8 cellular contexts compared by ENCODE assay signal in the genomic region with DNA sequence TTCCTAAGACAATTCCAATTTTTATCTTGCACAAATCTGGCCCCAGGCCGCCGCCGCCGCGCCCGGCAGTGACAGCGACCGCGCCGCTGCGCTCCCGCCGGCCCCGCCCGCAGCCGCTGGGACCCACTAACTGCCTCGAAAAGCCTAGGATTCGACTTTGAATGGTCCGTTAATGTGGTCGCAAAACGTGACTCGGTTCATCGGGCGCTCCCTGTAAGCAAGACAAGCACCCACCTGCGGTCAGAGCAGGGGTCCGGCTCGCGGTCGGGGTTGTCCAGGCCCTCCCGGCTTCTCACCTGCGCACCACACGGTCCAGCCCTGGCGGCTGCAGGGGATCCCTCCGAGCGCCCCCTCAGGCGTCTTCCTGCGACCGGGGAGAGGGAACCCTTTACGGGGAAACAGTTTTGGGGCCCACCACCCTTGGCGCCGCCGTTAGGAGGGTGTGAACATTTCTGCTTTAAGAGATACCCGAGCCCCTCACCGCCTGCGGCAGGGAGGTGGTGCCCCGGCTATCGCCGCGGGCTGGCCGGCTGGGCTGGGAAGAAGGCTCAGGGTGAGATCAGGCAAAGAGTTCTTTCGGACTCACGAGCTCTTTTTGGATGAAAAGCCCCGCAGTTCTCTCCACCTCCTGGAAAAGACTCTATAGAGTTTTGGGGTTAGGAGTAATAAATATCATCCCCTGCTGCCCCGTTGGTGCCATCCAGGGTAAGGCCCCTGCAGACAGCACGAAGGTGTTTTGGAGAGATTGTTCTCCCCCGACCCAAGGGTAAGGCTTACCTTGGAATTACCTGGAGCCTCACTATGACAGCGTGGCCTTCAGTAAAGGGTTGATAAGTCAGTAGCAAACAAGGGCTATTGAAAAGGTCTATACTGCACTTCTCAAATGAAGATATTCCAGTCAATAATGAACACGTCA. TPM values are rescaled to one million over a fixed set of nuclear protein-coding genes. Genes with fewer than 3 reads are reported as not detected.
A peak's percentile ranks its signal among the peaks of the same experiment; 100 is the strongest.
DNase-seq lines count a peak whose midpoint lies in the region; ATAC-seq, FAIRE-seq and TF ChIP-seq lines count a peak whose summit lies in the region.

No MANE protein-coding gene starts in this region.

- peak overlapping the region; percentile 69 to 81 (median 78) for H3K4me3 Mint-ChIP-seq in brain

- 44% methylated on average over 32 of the region's 58 CpGs for WGBS in HepG2 (ENCODE audit: low lambda C conversion rate)
- 4% methylated on average over 58 of the region's 58 CpGs for WGBS in urinary bladder
- 6% methylated on average over 12 to 58 of the region's 58 CpGs for WGBS in transverse colon (ENCODE audit: low coverage in 1 of 2), 2 donors

- in situ Hi-C loops in HepG2 (cut with HindIII; ENCODE audit: extremely low pct_ligation_motif_present, low pct_unique_long_range_greater_than_20kb) (no loop called here), transverse colon (cut with MboI; ENCODE audit: low pct_ligation_motif_present in 1 of 4, low pct_unique_long_range_greater_than_20kb in 1 of 4, low sequenced_read_pairs in 3 of 4) (loop anchor here in 1 of 4 donors (25.0 kb wide), 1 partner anchor 157 kb away; a partner anchor contains a TSS)

- H3K27ac ChIP-seq in HepG2 (ENCODE audit: extremely low read length, insufficient read depth, low read length) (no peak overlapping the region), urinary bladder (ENCODE audit: low read depth) (no peak overlapping the region), transverse colon (no peak overlapping the region)

- H3K27me3 Mint-ChIP-seq in brain: peaks cover 33% of the 10 kb centered on the region

- H2AFZ ChIP-seq in HepG2 (ENCODE audit: low read length): no peak overlapping the region

- peaks cover 0 to 13% of the 10 kb centered on the region in 2 experiments; a peak in 1 of 5 replicates for H3K27me3 ChIP-seq in HepG2 (ENCODE audit: control insufficient read depth in 1 of 2, insufficient read depth in 2 of 2, low read length in 2 of 2)
- peaks cover 71% of the 10 kb centered on the region for H3K27me3 ChIP-seq in transverse colon

- H3K9ac ChIP-seq in HepG2 (ENCODE audit: insufficient read depth, low read depth, low read length): no peak overlapping the region

- no peaks in the 10 kb centered on the region for H3K9me3 ChIP-seq in HepG2 (ENCODE audit: low read length)
- no peaks in the 10 kb centered on the region for H3K9me3 ChIP-seq in transverse colon

- H3K4me2 ChIP-seq in HepG2 (ENCODE audit: low read depth, low read length): peak overlapping the region; percentile 74

- CTCF ChIA-PET in HepG2 (lab: Yijun Ruan, JAX; ENCODE audit: low intra/inter-chr PET ratio, low total read pairs): no interaction called here

- peak overlapping the region in 1 of 5 experiments; percentile 54 for H3K27ac Mint-ChIP-seq in brain

- TF ChIP-seq RAD21 in HepG2 (CRISPR knock-in tag; IDR thresholded peaks at IDR 0.05): no peak

- H3K36me3 Mint-ChIP-seq in brain: no peaks in the 10 kb centered on the region

- H3K79me2 ChIP-seq in HepG2 (ENCODE audit: insufficient read depth, low read length): no peaks in the 10 kb centered on the region

- POLR2A ChIA-PET in HepG2 (lab: Yijun Ruan, JAX): no interaction called here

- TF ChIP-seq POLR2A in HepG2 (IDR thresholded peaks at IDR 0.05; ENCODE audit: insufficient read depth in 1 of 2, low read depth in 2 of 2, low read length in 2 of 2): no peak
- no peak for TF ChIP-seq POLR2A in transverse colon (IDR thresholded peaks at IDR 0.05)

- FAIRE-seq in HepG2 (lab: Jason Lieb, UNC): no peak

- no peaks in the 10 kb centered on the region for H4K20me1 ChIP-seq in HepG2 (ENCODE audit: insufficient read depth, low read length)

- H3K4me3 ChIP-seq in HepG2 (replicated peaks in 1 of 3; ENCODE audit: insufficient read depth in 1 of 3, low read depth in 2 of 3, low read length in 3 of 3) (peak overlapping the region; percentile 26 to 65 (median 54); a peak in 5 of 6 replicates), urinary bladder (ENCODE audit: low read depth, low read length) (peak overlapping the region; percentile 7), transverse colon (peak overlapping the region in 2 of 4 donors; percentile 23 to 44)

- H3K4me1 Mint-ChIP-seq in brain: no peaks in the 10 kb centered on the region

- ATAC-seq in HepG2 (peak; percentile 93), HG02798 (IDR thresholded peaks at IDR 0.05; ENCODE audit: poor library complexity, unreplicated experiment) (no peak)

- no peaks in the 10 kb centered on the region for H3K36me3 ChIP-seq in HepG2 (replicated peaks in 1 of 2; ENCODE audit: control insufficient read depth in 1 of 2, insufficient read depth in 2 of 2, low read length in 2 of 2)
- H3K36me3 ChIP-seq in urinary bladder (ENCODE audit: insufficient read depth): no peaks in the 10 kb centered on the region
- H3K36me3 ChIP-seq in transverse colon: no peaks in the 10 kb centered on the region

- intact Hi-C loops in HepG2 (cut with micrococcal nuclease; ENCODE audit: unreplicated experiment) (no loop called here), transverse colon (cut with DNase I; ENCODE audit: low total_unique reads) (no loop called here)

- H3K4me1 ChIP-seq in HepG2 (ENCODE audit: insufficient read depth, low read length): peaks cover 6% of the 10 kb centered on the region
- H3K4me1 ChIP-seq in urinary bladder (ENCODE audit: insufficient read depth): no peaks in the 10 kb centered on the region
- H3K4me1 ChIP-seq in transverse colon: peaks cover 0 to 13% (median 8%) of the 10 kb centered on the region in 4 donors

- TF ChIP-seq EP300 in HepG2 (IDR thresholded peaks at IDR 0.05; ENCODE audit: low read depth in 2 of 2, low read length in 2 of 2) (no peak), HepG2 (CRISPR knock-in tag; IDR thresholded peaks at IDR 0.05; ENCODE audit: borderline replicate concordance) (no peak), transverse colon (IDR thresholded peaks at IDR 0.05; ENCODE audit: low read depth) (no peak)

- no TSS peak for BruUV-seq in HepG2 (replicated peaks; lab: Mats Ljungman, UMichigan)

- peak; percentile 17 for DNase-seq in Daoy (ENCODE audit: low read depth)
- peak; percentile 64 to 82 for DNase-seq in NCI-H524 (lab: John Stamatoyannopoulos, UW)
- peak; percentile 43 for DNase-seq in HepG2 (ENCODE audit: low spot score)
- no peak for DNase-seq in effector CD4-positive, alpha-beta T cell
- no peak for DNase-seq in transverse colon

- peaks cover 0 to 4% (median 0%) of the 10 kb centered on the region in 5 experiments for H3K9me3 Mint-ChIP-seq in brain

- TF ChIP-seq CTCF in brain (conservative IDR thresholded peaks at IDR 0.05): peak in 1 of 2 experiments; percentile 24
- no peak for TF ChIP-seq CTCF in HepG2 (CRISPR knock-in tag; IDR thresholded peaks at IDR 0.05)
- no peak for TF ChIP-seq CTCF in transverse colon (IDR thresholded peaks at IDR 0.05)

RNA-seq across cellular contexts. Expression of a gene that starts 13.6 kb away (rescaled TPM):
- total RNA-seq in Daoy (2014; rRNA removed; shearing (Covaris generic)): 4.1 and 5.4 TPM in 2 replicates
- polyA plus RNA-seq in brain (ENCODE audit: insufficient read depth, low read depth, low replicate concordance) (23.0 TPM), HepG2 (2011; rRNA removed) (2.4 and 2.9 TPM in 2 replicates), urinary bladder (21.5 TPM)
- total RNA-seq in HepG2 (2016; rRNA removed; fragmentation: Illumina TruSeq; extraction: Trizol) (2.2 and 3.0 TPM in 2 replicates), urinary bladder (11.2 TPM), transverse colon (10 to 100 TPM; 11.6 to 15.7 (median 12.5) TPM)
- 0.40 and 0.79 TPM in 2 replicates for total RNA-seq in HepG2 (2016; cell fraction: cytosol; rRNA removed; fragmentation: Illumina TruSeq; extraction: Trizol; ENCODE audit: low read depth)
- 1.9 and 2.6 TPM in 2 replicates for total RNA-seq in HepG2 (2016; cell fraction: insoluble cytoplasmic fraction; rRNA removed; fragmentation: Illumina TruSeq; extraction: Trizol)
- 1.6 and 1.8 TPM in 2 replicates for total RNA-seq in HepG2 (2016; cell fraction: membrane; rRNA removed; fragmentation: Illumina TruSeq; extraction: Trizol)
- 3.4 and 3.8 TPM in 2 replicates for total RNA-seq in HepG2 (2016; cell fraction: nucleus; rRNA removed; fragmentation: Illumina TruSeq; extraction: Trizol)
- 1.2 and 1.3 TPM in 2 replicates for polyA plus RNA-seq in HepG2 (2011; cell fraction: cytosol; rRNA removed)
- 4.7 and 5.1 TPM in 2 replicates for polyA plus RNA-seq in HepG2 (2011; cell fraction: nucleus; rRNA removed)
- polyA plus RNA-seq in HepG2 (2012): 2.9 and 4.3 TPM in 2 replicates
- 0.14 and 0.19 TPM in 2 replicates for polyA plus RNA-seq in HepG2 (2016; cell fraction: cytosol; fragmentation: Illumina TruSeq; extraction: Trizol; ENCODE audit: low read depth)
- polyA plus RNA-seq in HepG2 (2016; cell fraction: insoluble cytoplasmic fraction; fragmentation: Illumina TruSeq; extraction: Trizol; ENCODE audit: low read depth): 2.9 and 3.1 TPM in 2 replicates
- 0.69 and 0.73 TPM in 2 replicates for polyA plus RNA-seq in HepG2 (2016; cell fraction: membrane; fragmentation: Illumina TruSeq; extraction: Trizol; ENCODE audit: low read depth)
- 6.6 and 7.8 TPM in 2 replicates for polyA plus RNA-seq in HepG2 (2016; cell fraction: nucleus; fragmentation: Illumina TruSeq; extraction: Trizol; ENCODE audit: insufficient read depth, low read depth)
- polyA minus RNA-seq in HepG2 (2011; rRNA and poly(A)+ RNA removed; ENCODE audit: low replicate concordance): 4.0 and 8.3 TPM in 2 replicates
- 1.7 and 1.9 TPM in 2 replicates for polyA minus RNA-seq in HepG2 (2011; cell fraction: cytosol; rRNA and poly(A)+ RNA removed)
- polyA minus RNA-seq in HepG2 (2011; cell fraction: nucleus; rRNA and poly(A)+ RNA removed): 2.8 and 3.6 TPM in 2 replicates

RNA-seq across cellular contexts. Expression of a gene that starts 47.2 kb away (rescaled TPM):
- 0.40 and 0.57 TPM in 2 replicates for total RNA-seq in Daoy (2014; rRNA removed; shearing (Covaris generic))
- polyA plus RNA-seq in brain (ENCODE audit: insufficient read depth, low read depth, low replicate concordance): 4.1 TPM
- total RNA-seq in HepG2 (2016; rRNA removed; fragmentation: Illumina TruSeq; extraction: Trizol): not detected in 2 replicates
- total RNA-seq in HepG2 (2016; cell fraction: cytosol; rRNA removed; fragmentation: Illumina TruSeq; extraction: Trizol; ENCODE audit: low read depth): not detected in 2 replicates
- total RNA-seq in HepG2 (2016; cell fraction: insoluble cytoplasmic fraction; rRNA removed; fragmentation: Illumina TruSeq; extraction: Trizol): not detected in 2 replicates
- total RNA-seq in HepG2 (2016; cell fraction: membrane; rRNA removed; fragmentation: Illumina TruSeq; extraction: Trizol): not detected in 2 replicates
- total RNA-seq in HepG2 (2016; cell fraction: nucleus; rRNA removed; fragmentation: Illumina TruSeq; extraction: Trizol): not detected in 2 replicates
- polyA plus RNA-seq in HepG2 (2011; rRNA removed): not detected in 2 replicates
- not detected in 2 replicates for polyA plus RNA-seq in HepG2 (2011; cell fraction: cytosol; rRNA removed)
- polyA plus RNA-seq in HepG2 (2011; cell fraction: nucleus; rRNA removed): not detected in 2 replicates
- polyA plus RNA-seq in HepG2 (2012): not detected in 2 replicates
- polyA plus RNA-seq in HepG2 (2016; cell fraction: cytosol; fragmentation: Illumina TruSeq; extraction: Trizol; ENCODE audit: low read depth): not detected in 2 replicates
- not detected in 2 replicates for polyA plus RNA-seq in HepG2 (2016; cell fraction: insoluble cytoplasmic fraction; fragmentation: Illumina TruSeq; extraction: Trizol; ENCODE audit: low read depth)
- not detected in 2 replicates for polyA plus RNA-seq in HepG2 (2016; cell fraction: membrane; fragmentation: Illumina TruSeq; extraction: Trizol; ENCODE audit: low read depth)
- not detected in 2 replicates for polyA plus RNA-seq in HepG2 (2016; cell fraction: nucleus; fragmentation: Illumina TruSeq; extraction: Trizol; ENCODE audit: insufficient read depth, low read depth)
- polyA minus RNA-seq in HepG2 (2011; rRNA and poly(A)+ RNA removed; ENCODE audit: low replicate concordance): not detected in 2 replicates
- polyA minus RNA-seq in HepG2 (2011; cell fraction: cytosol; rRNA and poly(A)+ RNA removed): not detected in 2 replicates
- polyA minus RNA-seq in HepG2 (2011; cell fraction: nucleus; rRNA and poly(A)+ RNA removed): not detected in 2 replicates
- 7.0 TPM for total RNA-seq in urinary bladder
- 13.3 TPM for polyA plus RNA-seq in urinary bladder
- 1 to 10 TPM; 2.4 to 9.4 (median 3.6) TPM for total RNA-seq in transverse colon

Comparison
In these comparisons a context has a peak if more than half of its experiments do, and no peak if none do; other contexts are left out.
1. DNase-seq: peak in Daoy (single experiment), NCI-H524 (2 of 2) and HepG2 (single experiment); none in effector CD4-positive, alpha-beta T cell (single experiment) and transverse colon (single experiment).